ENCODE assay signal across 30 cellular contexts in genomic region chr7:158881731-158882130, GRCh38.
"Had no signal": no experiment of that assay in that cellular context is flagged by ENCODE, and none has a peak within 500 bp of the region (broad histone marks: within the 10 kb centered on the region; RNA-seq: fewer than 3 reads in every experiment).

No MANE protein-coding gene starts in this region.

- H3K9me3 Mint-ChIP-seq: naive thymus-derived CD4-positive, alpha-beta T cell; natural killer cell; nephron; stimulated activated effector memory CD8-positive, alpha-beta T cell treated with anti-CD3 and anti-CD28 coated beads, Interleukin-12 subunit alpha, Interleukin-12 subunit beta, amount 100 ng/mL, for 72 hours; stimulated activated naive B cell treated with anti-CD40 and anti-IgM and Interleukin-4, amounts not matched to agents 10 μg/mL and 1 μg/mL and 100 μg/mL, for 72 hours; stimulated activated naive CD8-positive, alpha-beta T cell treated with anti-CD3 and anti-CD28 coated beads, Interleukin-15, amount 100 ng/mL, for 72 hours; type B pancreatic cell had no signal

- DNase-seq: naive thymus-derived CD4-positive, alpha-beta T cell; natural killer cell; nucleus accumbens; ovary; posterior cingulate gyrus; psoas muscle; right cardiac atrium; sigmoid colon; small intestine; stimulated activated CD4-positive, alpha-beta T cell treated with anti-CD3 and anti-CD28 coated beads, Interleukin-15, amount 100 ng/mL, for 24 hours; stimulated activated CD4-positive, alpha-beta T cell treated with anti-CD3 and anti-CD28 coated beads, Interleukin-2, amount 100 ng/mL, for 24 hours; stimulated activated CD4-positive, alpha-beta T cell treated with anti-CD3 and anti-CD28 coated beads, Interleukin-2, amount 100 ng/mL, for 48 hours; stimulated activated CD4-positive, alpha-beta T cell treated with anti-CD3 and anti-CD28 coated beads, Interleukin-4, amount 100 ng/mL, for 24 hours; stimulated activated naive B cell treated with anti-CD40 and anti-IgM and Interleukin-4, amounts not matched to agents 10 μg/mL and 1 μg/mL and 100 μg/mL, for 72 hours; stimulated activated naive CD4-positive, alpha-beta T cell treated with Interleukin-2 at 50 U/mL for 16 hours; stimulated activated naive CD8-positive, alpha-beta T cell treated with anti-CD3 and anti-CD28 coated beads, Interleukin-15, amount 100 ng/mL, for 72 hours; substantia nigra; tibial artery; transverse colon; upper lobe of right lung; uterus had no signal

- H3K27me3 ChIP-seq: neutrophil, ovary, right lobe of liver, sigmoid colon, suprapubic skin, testis, tibial artery, transverse colon, upper lobe of right lung, uterus had no signal

- H3K27ac ChIP-seq: neutrophil, ovary, parathyroid adenoma, psoas muscle, sigmoid colon, suprapubic skin, testis, tibial artery, transverse colon, upper lobe of right lung, uterus had no signal

- H3K4me1 Mint-ChIP-seq: natural killer cell; nephron; stimulated activated effector memory CD8-positive, alpha-beta T cell treated with anti-CD3 and anti-CD28 coated beads, Interleukin-12 subunit alpha, Interleukin-12 subunit beta, amount 100 ng/mL, for 72 hours; stimulated activated naive B cell treated with anti-CD40 and anti-IgM and Interleukin-4, amounts not matched to agents 10 μg/mL and 1 μg/mL and 100 μg/mL, for 72 hours; stimulated activated naive CD8-positive, alpha-beta T cell treated with anti-CD3 and anti-CD28 coated beads, Interleukin-15, amount 100 ng/mL, for 72 hours had no signal

- H2AFZ ChIP-seq: parathyroid adenoma had no signal

- H3K27me3 Mint-ChIP-seq: naive thymus-derived CD4-positive, alpha-beta T cell; progenitor cell of endocrine pancreas; stimulated activated naive B cell treated with anti-CD40 and anti-IgM and Interleukin-4, amounts not matched to agents 10 μg/mL and 1 μg/mL and 100 μg/mL, for 72 hours; stimulated activated naive CD8-positive, alpha-beta T cell treated with anti-CD3 and anti-CD28 coated beads, Interleukin-15, amount 100 ng/mL, for 72 hours; type B pancreatic cell had no signal

- H3K9me3 ChIP-seq: neutrophil, ovary, psoas muscle, right lobe of liver, sigmoid colon, suprapubic skin, testis, tibial artery, transverse colon, upper lobe of right lung, uterus had no signal

- H3K4me3 ChIP-seq: ovary, psoas muscle, right lobe of liver, sigmoid colon, suprapubic skin, testis, tibial artery, transverse colon, upper lobe of right lung, uterus had no signal

- H3K4me3 Mint-ChIP-seq: naive thymus-derived CD4-positive, alpha-beta T cell; natural killer cell; nephron; stimulated activated effector memory CD8-positive, alpha-beta T cell treated with anti-CD3 and anti-CD28 coated beads, Interleukin-12 subunit alpha, Interleukin-12 subunit beta, amount 100 ng/mL, for 72 hours; stimulated activated naive B cell treated with anti-CD40 and anti-IgM and Interleukin-4, amounts not matched to agents 10 μg/mL and 1 μg/mL and 100 μg/mL, for 72 hours; stimulated activated naive CD8-positive, alpha-beta T cell treated with anti-CD3 and anti-CD28 coated beads, Interleukin-15, amount 100 ng/mL, for 72 hours; type B pancreatic cell had no signal

- H3K36me3 ChIP-seq: neutrophil, ovary, uterus had no signal

- H3K4me1 ChIP-seq: parathyroid adenoma, psoas muscle, sigmoid colon, suprapubic skin, testis, transverse colon, upper lobe of right lung, uterus had no signal

- H3K36me3 Mint-ChIP-seq: natural killer cell had no signal

- H3K27ac Mint-ChIP-seq: natural killer cell; nephron; progenitor cell of endocrine pancreas; stimulated activated effector memory CD8-positive, alpha-beta T cell treated with anti-CD3 and anti-CD28 coated beads, Interleukin-12 subunit alpha, Interleukin-12 subunit beta, amount 100 ng/mL, for 72 hours; stimulated activated naive B cell treated with anti-CD40 and anti-IgM and Interleukin-4, amounts not matched to agents 10 μg/mL and 1 μg/mL and 100 μg/mL, for 72 hours; stimulated activated naive CD8-positive, alpha-beta T cell treated with anti-CD3 and anti-CD28 coated beads, Interleukin-15, amount 100 ng/mL, for 72 hours; type B pancreatic cell had no signal

- ATAC-seq: naive thymus-derived CD4-positive, alpha-beta T cell; natural killer cell; psoas muscle; stimulated activated effector memory CD8-positive, alpha-beta T cell treated with anti-CD3 and anti-CD28 coated beads, Interleukin-12 subunit alpha, Interleukin-12 subunit beta, amount 100 ng/mL, for 72 hours; stimulated activated naive B cell treated with anti-CD40 and anti-IgM and Interleukin-4, amounts not matched to agents 10 μg/mL and 1 μg/mL and 100 μg/mL, for 72 hours; stimulated activated naive CD8-positive, alpha-beta T cell treated with anti-CD3 and anti-CD28 coated beads, Interleukin-15, amount 100 ng/mL, for 72 hours; upper lobe of right lung had no signal
